Comparison of ENCODE assay signal across 8 cellular contexts in genomic region chr18:961644-962355, GRCh38. TPM values are rescaled to one million over a fixed set of nuclear protein-coding genes. Genes with fewer than 3 reads are reported as not detected.
DNase-seq lines count a peak whose midpoint lies in the region; ATAC-seq and TF ChIP-seq lines count a peak whose summit lies in the region.

No MANE protein-coding gene starts in this region.

- peaks cover 3% of the 10 kb centered on the region; the same call in 2 of the 3 replicates for H3K4me1 Mint-ChIP-seq in GM23338
- H3K4me1 Mint-ChIP-seq in activated naive CD4-positive, alpha-beta T cell treated with anti-CD3 and anti-CD28 coated beads, Interleukin-2, amount 10 ng/mL, durations not matched to agents 7 days and 5 days: no peaks in the 10 kb centered on the region

- H3K4me3 ChIP-seq in GM23338 (peak overlapping the region; percentile 38), Peyer's patch (peak overlapping the region in 1 of 4 donors; percentile 15), right atrium auricular region (peak overlapping the region; percentile 27 to 46), skeletal muscle satellite cell (ENCODE audit: low read length) (peak overlapping the region; percentile 63)

- H3K9ac ChIP-seq in skeletal muscle satellite cell (ENCODE audit: low read depth, low read length): peak overlapping the region; percentile 50

- H3K36me3 Mint-ChIP-seq in GM23338 (ENCODE audit: low read depth): no peaks in the 10 kb centered on the region
- no peaks in the 10 kb centered on the region for H3K36me3 Mint-ChIP-seq in activated naive CD4-positive, alpha-beta T cell treated with anti-CD3 and anti-CD28 coated beads, Interleukin-2, amount 10 ng/mL, durations not matched to agents 7 days and 5 days

- H3K27ac ChIP-seq in GM23338 (ENCODE audit: low read depth): no peak overlapping the region
- no peak overlapping the region for H3K27ac ChIP-seq in Peyer's patch
- H3K27ac ChIP-seq in right atrium auricular region: peak overlapping the region in 1 of 2 donors; percentile 26

- H3K4me3 Mint-ChIP-seq in GM23338: peak overlapping the region; percentile 49; the same call in 2 of the 3 replicates
- no peak overlapping the region for H3K4me3 Mint-ChIP-seq in activated naive CD4-positive, alpha-beta T cell treated with anti-CD3 and anti-CD28 coated beads, Interleukin-2, amount 10 ng/mL, durations not matched to agents 7 days and 5 days

- CTCF ChIA-PET in activated naive CD4-positive, alpha-beta T cell treated with anti-CD3 and anti-CD28 coated beads, Interleukin-2, amount 10 ng/mL, durations not matched to agents 7 days and 5 days (lab: Charles Lee): interaction anchor here (0.7 to 1.7 kb wide), 10 partner anchors 8 to 337 kb away, joined by 3 to 5 read pairs (median 3); no protein-coding TSS in a partner anchor

- no peaks in the 10 kb centered on the region for H3K27me3 Mint-ChIP-seq in GM23338 (ENCODE audit: insufficient read depth, low read depth, poor library complexity)
- peaks cover 21% of the 10 kb centered on the region for H3K27me3 Mint-ChIP-seq in activated naive CD4-positive, alpha-beta T cell treated with anti-CD3 and anti-CD28 coated beads, Interleukin-2, amount 10 ng/mL, durations not matched to agents 7 days and 5 days

- H3K9me2 ChIP-seq in GM23338 (ENCODE audit: insufficient read depth): no peaks in the 10 kb centered on the region

- H2AFZ ChIP-seq in GM23338: peak overlapping the region; percentile 19

- no peaks in the 10 kb centered on the region for H3K27me3 ChIP-seq in GM23338 (ENCODE audit: insufficient read depth)
- no peaks in the 10 kb centered on the region for H3K27me3 ChIP-seq in Peyer's patch
- H3K27me3 ChIP-seq in right atrium auricular region: no peaks in the 10 kb centered on the region
- peaks cover 20% of the 10 kb centered on the region for H3K27me3 ChIP-seq in skeletal muscle satellite cell (ENCODE audit: control insufficient read depth, insufficient read depth, low read length)

- H3K27ac Mint-ChIP-seq in GM23338: no peak overlapping the region
- H3K27ac Mint-ChIP-seq in activated naive CD4-positive, alpha-beta T cell treated with anti-CD3 and anti-CD28 coated beads, Interleukin-2, amount 10 ng/mL, durations not matched to agents 7 days and 5 days: no peak overlapping the region

- H3K79me2 ChIP-seq in GM23338 (replicated peaks; ENCODE audit: insufficient read depth): no peaks in the 10 kb centered on the region

- H3K9me3 ChIP-seq in Peyer's patch: no peaks in the 10 kb centered on the region
- no peaks in the 10 kb centered on the region for H3K9me3 ChIP-seq in right atrium auricular region
- H3K9me3 ChIP-seq in skeletal muscle satellite cell (replicated peaks; ENCODE audit: low read length): no peaks in the 10 kb centered on the region

- no peaks in the 10 kb centered on the region for H3K4me1 ChIP-seq in GM23338 (ENCODE audit: insufficient read depth)
- no peaks in the 10 kb centered on the region for H3K4me1 ChIP-seq in Peyer's patch
- no peaks in the 10 kb centered on the region for H3K4me1 ChIP-seq in right atrium auricular region
- no peaks in the 10 kb centered on the region for H3K4me1 ChIP-seq in skeletal muscle satellite cell (ENCODE audit: control insufficient read depth, insufficient read depth, low read length)

- H3K9me3 Mint-ChIP-seq in GM23338: no peaks in the 10 kb centered on the region
- H3K9me3 Mint-ChIP-seq in activated naive CD4-positive, alpha-beta T cell treated with anti-CD3 and anti-CD28 coated beads, Interleukin-2, amount 10 ng/mL, durations not matched to agents 7 days and 5 days: no peaks in the 10 kb centered on the region

- peak; percentile 72 to 99 for TF ChIP-seq CTCF in GM23338 (conservative IDR thresholded peaks at IDR 0.05; ENCODE audit: low read depth in 2 of 2)
- TF ChIP-seq CTCF in Peyer's patch (IDR thresholded peaks at IDR 0.05): peak; percentile 54 to 78 (median 70)
- TF ChIP-seq CTCF in right atrium auricular region (IDR thresholded peaks at IDR 0.05): peak; percentile 85 to 92

- no peaks in the 10 kb centered on the region for H4K20me1 ChIP-seq in GM23338 (replicated peaks; ENCODE audit: insufficient read depth)

- DNase-seq in Ammon's horn (ENCODE audit: low spot score): peak; percentile 21
- DNase-seq in GM23338 (ENCODE audit: low spot score): peak; percentile 75
- peak in 1 of 3 donors; percentile 62 for DNase-seq in Peyer's patch
- peak; percentile 60 for DNase-seq in activated naive CD4-positive, alpha-beta T cell treated with anti-CD3 and anti-CD28 coated beads, Interleukin-2, amount 10 ng/mL, durations not matched to agents 7 days and 5 days
- DNase-seq in right atrium auricular region (ENCODE audit: low spot score): peak; percentile 67

- peak overlapping the region; percentile 66 for H3K4me2 ChIP-seq in GM23338
- peak overlapping the region; percentile 81 for H3K4me2 ChIP-seq in skeletal muscle satellite cell (ENCODE audit: low read length)

- no peaks in the 10 kb centered on the region for H3F3A ChIP-seq in GM23338 (replicated peaks; ENCODE audit: low read depth)

- TF ChIP-seq POLR2A in Peyer's patch (IDR thresholded peaks at IDR 0.05): no peak

- ATAC-seq in GM23338 (peak; percentile 52), HG02840 (IDR thresholded peaks at IDR 0.05; ENCODE audit: low FRiP score, unreplicated experiment) (no peak), HG02623 (IDR thresholded peaks at IDR 0.05; ENCODE audit: unreplicated experiment) (no peak)

- H3K36me3 ChIP-seq in GM23338 (ENCODE audit: insufficient read depth) (no peaks in the 10 kb centered on the region), Peyer's patch (no peaks in the 10 kb centered on the region), right atrium auricular region (no peaks in the 10 kb centered on the region), skeletal muscle satellite cell (ENCODE audit: insufficient read depth, low read length) (no peaks in the 10 kb centered on the region)

TF ChIP-seq in GM23338, 12 proteins besides CTCF, POLR2A, EP300 and RAD21:
- TF ChIP-seq EZH2phosphoT487 (IDR thresholded peaks at IDR 0.05; ENCODE audit: unreplicated experiment): no peak
TF ChIP-seq in GM23338: peak in this region for 0.

RNA-seq across cellular contexts. Expression of gene ADCYAP1, which starts 57.1 kb away (rescaled TPM):
- total RNA-seq in GM23338 (2014; rRNA removed; shearing (Covaris generic)): not detected in 2 replicates
- 0.09 TPM in 1 of 2 replicates, not detected in the other for polyA plus RNA-seq in GM23338 (2016; fragmentation: Nextera tagmentation; extraction: Ambion mirVana)
- total RNA-seq in Peyer's patch (not detected), right atrium auricular region (1 to 10 TPM in 1 of 2 donors, under 1 TPM in 1; 0.41 to 2.6 TPM)
- total RNA-seq in skeletal muscle satellite cell (2012; rRNA removed): not detected in 2 replicates
